In genomic region chr1:243433737-243434370, GRCh38 we compare ENCODE assay signal across 1 cellular context.
TF ChIP-seq lines count a peak whose summit lies in the region.

No MANE protein-coding gene starts in this region.

TF ChIP-seq in HEK293, 187 proteins besides CTCF, POLR2A, EP300 and RAD21 (continued from another document):
- TF ChIP-seq INSM2 (tag by site-specific recombination; IDR thresholded peaks at IDR 0.05) (peak; percentile 95), ZNF639 (tag by site-specific recombination; IDR thresholded peaks at IDR 0.05) (0 out of 2 replicates have a peak, but pooled peaks have one; percentile 61), OSR2 (tag by site-specific recombination; IDR thresholded peaks at IDR 0.05) (peak; percentile 93), ZNF501 (tag by site-specific recombination; IDR thresholded peaks at IDR 0.05) (peak; percentile 50; the same call in 1 of the 2 replicates), TCF7L2 (IDR thresholded peaks at IDR 0.05; ENCODE audit: borderline replicate concordance, low read depth, low read length) (peak; percentile 85), GLI2 (tag by site-specific recombination; IDR thresholded peaks at IDR 0.05; ENCODE audit: borderline replicate concordance, low read depth) (peak; percentile 88), ZBTB1 (tag by site-specific recombination; IDR thresholded peaks at IDR 0.05) (peak; percentile 61; the same call in 1 of the 2 replicates), KLF10 (tag by site-specific recombination; IDR thresholded peaks at IDR 0.05) (peak; percentile 67), ZNF521 (tag by site-specific recombination; IDR thresholded peaks at IDR 0.05) (no peak), IKZF3 (tag by site-specific recombination; IDR thresholded peaks at IDR 0.05) (peak; percentile 46; the same call in 1 of the 2 replicates), ZNF324 (tag by site-specific recombination; IDR thresholded peaks at IDR 0.05) (no peak; the same call in 1 of the 2 replicates), ZNF157 (tag by site-specific recombination; IDR thresholded peaks at IDR 0.05) (no peak)
TF ChIP-seq in HEK293: peak in this region for 46.
